1 cellular context compared by ENCODE assay signal in the genomic region with DNA sequence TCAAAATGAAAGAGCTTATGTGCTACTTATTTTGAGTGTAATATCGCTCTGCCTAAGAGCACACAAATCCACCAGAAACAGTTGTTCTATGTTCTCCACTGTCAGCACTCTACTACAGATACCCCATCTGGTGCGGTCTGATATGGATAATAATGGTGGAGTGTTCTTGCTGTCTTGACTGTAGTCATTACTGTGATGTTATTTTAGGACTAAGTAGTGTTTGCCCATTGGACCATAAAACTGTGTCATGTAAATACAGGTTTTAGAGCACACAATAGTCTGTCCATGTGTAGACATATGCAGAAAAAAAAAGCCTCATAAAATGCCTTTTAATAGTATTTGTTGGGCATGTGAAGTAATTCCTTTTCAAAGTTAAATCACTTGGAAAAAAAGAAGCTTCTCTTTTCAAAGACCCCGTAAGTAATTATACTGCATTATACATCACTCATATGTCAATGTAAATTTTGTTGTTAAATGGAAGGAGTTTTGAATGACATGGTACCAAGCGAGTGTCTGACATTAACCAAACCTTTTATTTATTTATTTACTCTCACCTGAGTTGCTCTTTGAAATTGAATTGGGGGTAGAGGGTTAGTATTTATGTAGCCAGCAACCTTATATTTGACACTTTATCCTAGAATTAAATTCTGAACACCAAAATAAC.
A peak's percentile ranks its signal among the peaks of the same experiment; 100 is the strongest.
TF ChIP-seq lines count a peak whose summit lies in the region.

No MANE protein-coding gene starts in this region.

TF ChIP-seq in K562, 482 proteins besides CTCF, POLR2A, EP300 and RAD21 (continued from another document and continues in another):
- TF ChIP-seq, protein P1, sequence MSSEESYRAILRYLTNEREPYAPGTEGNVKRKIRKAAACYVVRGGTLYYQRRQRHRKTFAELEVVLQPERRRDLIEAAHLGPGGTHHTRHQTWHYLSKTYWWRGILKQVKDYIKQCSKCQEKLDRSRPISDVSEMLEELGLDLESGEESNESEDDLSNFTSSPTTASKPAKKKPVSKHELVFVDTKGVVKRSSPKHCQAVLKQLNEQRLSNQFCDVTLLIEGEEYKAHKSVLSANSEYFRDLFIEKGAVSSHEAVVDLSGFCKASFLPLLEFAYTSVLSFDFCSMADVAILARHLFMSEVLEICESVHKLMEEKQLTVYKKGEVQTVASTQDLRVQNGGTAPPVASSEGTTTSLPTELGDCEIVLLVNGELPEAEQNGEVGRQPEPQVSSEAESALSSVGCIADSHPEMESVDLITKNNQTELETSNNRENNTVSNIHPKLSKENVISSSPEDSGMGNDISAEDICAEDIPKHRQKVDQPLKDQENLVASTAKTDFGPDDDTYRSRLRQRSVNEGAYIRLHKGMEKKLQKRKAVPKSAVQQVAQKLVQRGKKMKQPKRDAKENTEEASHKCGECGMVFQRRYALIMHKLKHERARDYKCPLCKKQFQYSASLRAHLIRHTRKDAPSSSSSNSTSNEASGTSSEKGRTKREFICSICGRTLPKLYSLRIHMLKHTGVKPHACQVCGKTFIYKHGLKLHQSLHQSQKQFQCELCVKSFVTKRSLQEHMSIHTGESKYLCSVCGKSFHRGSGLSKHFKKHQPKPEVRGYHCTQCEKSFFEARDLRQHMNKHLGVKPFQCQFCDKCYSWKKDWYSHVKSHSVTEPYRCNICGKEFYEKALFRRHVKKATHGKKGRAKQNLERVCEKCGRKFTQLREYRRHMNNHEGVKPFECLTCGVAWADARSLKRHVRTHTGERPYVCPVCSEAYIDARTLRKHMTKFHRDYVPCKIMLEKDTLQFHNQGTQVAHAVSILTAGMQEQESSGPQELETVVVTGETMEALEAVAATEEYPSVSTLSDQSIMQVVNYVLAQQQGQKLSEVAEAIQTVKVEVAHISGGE (CRISPR knock-in tag; IDR thresholded peaks at IDR 0.05), result no peak; a peak in 1 of 6 replicates
- TF ChIP-seq EGR1 (conservative IDR thresholded peaks at IDR 0.05) (no peak), FOXA3 (CRISPR knock-in tag; conservative IDR thresholded peaks at IDR 0.05 in 1 of 2, IDR thresholded peaks at IDR 0.05 in 1 of 2) (peak in 1 of 2 experiments; percentile 49; a peak in 2 of 4 replicates), LEF1 (IDR thresholded peaks at IDR 0.05) (peak; percentile 76), ZNF589 (CRISPR knock-in tag; IDR thresholded peaks at IDR 0.05; ENCODE audit: low read depth) (peak; percentile 70; the same call in 1 of the 2 replicates), MTA2 (IDR thresholded peaks at IDR 0.05; ENCODE audit: low read depth) (peak; percentile 80), NFIC (IDR thresholded peaks at IDR 0.05) (peak; percentile 60), ESRRB (CRISPR knock-in tag; IDR thresholded peaks at IDR 0.05; ENCODE audit: borderline replicate concordance) (no peak), FOXJ2 (tag; IDR thresholded peaks at IDR 0.05) (peak; percentile 52; the same call in 1 of the 2 replicates), PRPF4 (IDR thresholded peaks at IDR 0.05; ENCODE audit: insufficient read depth, low read depth, low read length, poor library complexity, severe bottlenecking) (no peak), MEF2A (IDR thresholded peaks at IDR 0.05; ENCODE audit: control insufficient read depth, low read depth, low read length) (peak; percentile 88), POLR2G (IDR thresholded peaks at IDR 0.05; ENCODE audit: low read depth, low read length) (no peak), FOSL1 (tag; conservative IDR thresholded peaks at IDR 0.05) (peak; percentile 41), POU5F1 (IDR thresholded peaks at IDR 0.05; ENCODE audit: borderline replicate concordance, low read depth, low read length, partially characterized antibody) (no peak), ZNF354B (CRISPR knock-in tag; IDR thresholded peaks at IDR 0.05) (no peak), ZNF584 (CRISPR knock-in tag; IDR thresholded peaks at IDR 0.05; ENCODE audit: low read depth) (0 out of 2 replicates have a peak, but pooled peaks have one; percentile 37), TEAD4 (IDR thresholded peaks at IDR 0.05; ENCODE audit: low read length) (peak; percentile 93), TEAD4 (CRISPR knock-in tag; IDR thresholded peaks at IDR 0.05; ENCODE audit: borderline replicate concordance) (no peak), SMAD4 (CRISPR knock-in tag; conservative IDR thresholded peaks at IDR 0.05) (peak; percentile 63)
- TF ChIP-seq, protein P2, sequence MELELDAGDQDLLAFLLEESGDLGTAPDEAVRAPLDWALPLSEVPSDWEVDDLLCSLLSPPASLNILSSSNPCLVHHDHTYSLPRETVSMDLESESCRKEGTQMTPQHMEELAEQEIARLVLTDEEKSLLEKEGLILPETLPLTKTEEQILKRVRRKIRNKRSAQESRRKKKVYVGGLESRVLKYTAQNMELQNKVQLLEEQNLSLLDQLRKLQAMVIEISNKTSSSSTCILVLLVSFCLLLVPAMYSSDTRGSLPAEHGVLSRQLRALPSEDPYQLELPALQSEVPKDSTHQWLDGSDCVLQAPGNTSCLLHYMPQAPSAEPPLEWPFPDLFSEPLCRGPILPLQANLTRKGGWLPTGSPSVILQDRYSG (tag; conservative IDR thresholded peaks at IDR 0.05; ENCODE audit: low read depth), result no peak
- TF ChIP-seq, protein P3, sequence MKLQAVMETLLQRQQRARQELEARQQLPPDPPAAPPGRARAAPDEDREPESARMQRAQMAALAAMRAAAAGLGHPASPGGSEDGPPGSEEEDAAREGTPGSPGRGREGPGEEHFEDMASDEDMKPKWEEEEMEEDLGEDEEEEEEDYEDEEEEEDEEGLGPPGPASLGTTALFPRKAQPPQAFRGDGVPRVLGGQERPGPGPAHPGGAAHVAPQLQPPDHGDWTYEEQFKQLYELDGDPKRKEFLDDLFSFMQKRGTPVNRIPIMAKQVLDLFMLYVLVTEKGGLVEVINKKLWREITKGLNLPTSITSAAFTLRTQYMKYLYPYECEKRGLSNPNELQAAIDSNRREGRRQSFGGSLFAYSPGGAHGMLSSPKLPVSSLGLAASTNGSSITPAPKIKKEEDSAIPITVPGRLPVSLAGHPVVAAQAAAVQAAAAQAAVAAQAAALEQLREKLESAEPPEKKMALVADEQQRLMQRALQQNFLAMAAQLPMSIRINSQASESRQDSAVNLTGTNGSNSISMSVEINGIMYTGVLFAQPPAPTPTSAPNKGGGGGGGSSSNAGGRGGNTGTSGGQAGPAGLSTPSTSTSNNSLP (IDR thresholded peaks at IDR 0.05; ENCODE audit: borderline replicate concordance, low read depth, low read length), result peak; percentile 70; the same call in 1 of the 2 replicates
- TF ChIP-seq, protein P4, sequence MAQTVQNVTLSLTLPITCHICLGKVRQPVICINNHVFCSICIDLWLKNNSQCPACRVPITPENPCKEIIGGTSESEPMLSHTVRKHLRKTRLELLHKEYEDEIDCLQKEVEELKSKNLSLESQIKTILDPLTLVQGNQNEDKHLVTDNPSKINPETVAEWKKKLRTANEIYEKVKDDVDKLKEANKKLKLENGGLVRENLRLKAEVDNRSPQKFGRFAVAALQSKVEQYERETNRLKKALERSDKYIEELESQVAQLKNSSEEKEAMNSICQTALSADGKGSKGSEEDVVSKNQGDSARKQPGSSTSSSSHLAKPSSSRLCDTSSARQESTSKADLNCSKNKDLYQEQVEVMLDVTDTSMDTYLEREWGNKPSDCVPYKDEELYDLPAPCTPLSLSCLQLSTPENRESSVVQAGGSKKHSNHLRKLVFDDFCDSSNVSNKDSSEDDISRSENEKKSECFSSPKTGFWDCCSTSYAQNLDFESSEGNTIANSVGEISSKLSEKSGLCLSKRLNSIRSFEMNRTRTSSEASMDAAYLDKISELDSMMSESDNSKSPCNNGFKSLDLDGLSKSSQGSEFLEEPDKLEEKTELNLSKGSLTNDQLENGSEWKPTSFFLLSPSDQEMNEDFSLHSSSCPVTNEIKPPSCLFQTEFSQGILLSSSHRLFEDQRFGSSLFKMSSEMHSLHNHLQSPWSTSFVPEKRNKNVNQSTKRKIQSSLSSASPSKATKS (CRISPR knock-in tag; IDR thresholded peaks at IDR 0.05), result no peak
- TF ChIP-seq, protein P5, sequence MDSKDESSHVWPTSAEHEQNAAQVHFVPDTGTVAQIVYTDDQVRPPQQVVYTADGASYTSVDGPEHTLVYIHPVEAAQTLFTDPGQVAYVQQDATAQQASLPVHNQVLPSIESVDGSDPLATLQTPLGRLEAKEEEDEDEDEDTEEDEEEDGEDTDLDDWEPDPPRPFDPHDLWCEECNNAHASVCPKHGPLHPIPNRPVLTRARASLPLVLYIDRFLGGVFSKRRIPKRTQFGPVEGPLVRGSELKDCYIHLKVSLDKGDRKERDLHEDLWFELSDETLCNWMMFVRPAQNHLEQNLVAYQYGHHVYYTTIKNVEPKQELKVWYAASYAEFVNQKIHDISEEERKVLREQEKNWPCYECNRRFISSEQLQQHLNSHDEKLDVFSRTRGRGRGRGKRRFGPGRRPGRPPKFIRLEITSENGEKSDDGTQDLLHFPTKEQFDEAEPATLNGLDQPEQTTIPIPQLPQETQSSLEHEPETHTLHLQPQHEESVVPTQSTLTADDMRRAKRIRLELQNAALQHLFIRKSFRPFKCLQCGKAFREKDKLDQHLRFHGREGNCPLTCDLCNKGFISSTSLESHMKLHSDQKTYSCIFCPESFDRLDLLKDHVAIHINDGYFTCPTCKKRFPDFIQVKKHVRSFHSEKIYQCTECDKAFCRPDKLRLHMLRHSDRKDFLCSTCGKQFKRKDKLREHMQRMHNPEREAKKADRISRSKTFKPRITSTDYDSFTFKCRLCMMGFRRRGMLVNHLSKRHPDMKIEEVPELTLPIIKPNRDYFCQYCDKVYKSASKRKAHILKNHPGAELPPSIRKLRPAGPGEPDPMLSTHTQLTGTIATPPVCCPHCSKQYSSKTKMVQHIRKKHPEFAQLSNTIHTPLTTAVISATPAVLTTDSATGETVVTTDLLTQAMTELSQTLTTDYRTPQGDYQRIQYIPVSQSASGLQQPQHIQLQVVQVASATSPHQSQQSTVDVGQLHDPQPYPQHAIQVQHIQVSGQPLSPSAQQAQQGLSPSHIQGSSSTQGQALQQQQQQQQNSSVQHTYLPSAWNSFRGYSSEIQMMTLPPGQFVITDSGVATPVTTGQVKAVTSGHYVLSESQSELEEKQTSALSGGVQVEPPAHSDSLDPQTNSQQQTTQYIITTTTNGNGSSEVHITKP (IDR thresholded peaks at IDR 0.05; ENCODE audit: partially characterized antibody), result peak; percentile 24
- TF ChIP-seq, protein P6, sequence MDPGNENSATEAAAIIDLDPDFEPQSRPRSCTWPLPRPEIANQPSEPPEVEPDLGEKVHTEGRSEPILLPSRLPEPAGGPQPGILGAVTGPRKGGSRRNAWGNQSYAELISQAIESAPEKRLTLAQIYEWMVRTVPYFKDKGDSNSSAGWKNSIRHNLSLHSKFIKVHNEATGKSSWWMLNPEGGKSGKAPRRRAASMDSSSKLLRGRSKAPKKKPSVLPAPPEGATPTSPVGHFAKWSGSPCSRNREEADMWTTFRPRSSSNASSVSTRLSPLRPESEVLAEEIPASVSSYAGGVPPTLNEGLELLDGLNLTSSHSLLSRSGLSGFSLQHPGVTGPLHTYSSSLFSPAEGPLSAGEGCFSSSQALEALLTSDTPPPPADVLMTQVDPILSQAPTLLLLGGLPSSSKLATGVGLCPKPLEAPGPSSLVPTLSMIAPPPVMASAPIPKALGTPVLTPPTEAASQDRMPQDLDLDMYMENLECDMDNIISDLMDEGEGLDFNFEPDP (CRISPR knock-in tag; IDR thresholded peaks at IDR 0.05), result no peak
- TF ChIP-seq, protein P7, sequence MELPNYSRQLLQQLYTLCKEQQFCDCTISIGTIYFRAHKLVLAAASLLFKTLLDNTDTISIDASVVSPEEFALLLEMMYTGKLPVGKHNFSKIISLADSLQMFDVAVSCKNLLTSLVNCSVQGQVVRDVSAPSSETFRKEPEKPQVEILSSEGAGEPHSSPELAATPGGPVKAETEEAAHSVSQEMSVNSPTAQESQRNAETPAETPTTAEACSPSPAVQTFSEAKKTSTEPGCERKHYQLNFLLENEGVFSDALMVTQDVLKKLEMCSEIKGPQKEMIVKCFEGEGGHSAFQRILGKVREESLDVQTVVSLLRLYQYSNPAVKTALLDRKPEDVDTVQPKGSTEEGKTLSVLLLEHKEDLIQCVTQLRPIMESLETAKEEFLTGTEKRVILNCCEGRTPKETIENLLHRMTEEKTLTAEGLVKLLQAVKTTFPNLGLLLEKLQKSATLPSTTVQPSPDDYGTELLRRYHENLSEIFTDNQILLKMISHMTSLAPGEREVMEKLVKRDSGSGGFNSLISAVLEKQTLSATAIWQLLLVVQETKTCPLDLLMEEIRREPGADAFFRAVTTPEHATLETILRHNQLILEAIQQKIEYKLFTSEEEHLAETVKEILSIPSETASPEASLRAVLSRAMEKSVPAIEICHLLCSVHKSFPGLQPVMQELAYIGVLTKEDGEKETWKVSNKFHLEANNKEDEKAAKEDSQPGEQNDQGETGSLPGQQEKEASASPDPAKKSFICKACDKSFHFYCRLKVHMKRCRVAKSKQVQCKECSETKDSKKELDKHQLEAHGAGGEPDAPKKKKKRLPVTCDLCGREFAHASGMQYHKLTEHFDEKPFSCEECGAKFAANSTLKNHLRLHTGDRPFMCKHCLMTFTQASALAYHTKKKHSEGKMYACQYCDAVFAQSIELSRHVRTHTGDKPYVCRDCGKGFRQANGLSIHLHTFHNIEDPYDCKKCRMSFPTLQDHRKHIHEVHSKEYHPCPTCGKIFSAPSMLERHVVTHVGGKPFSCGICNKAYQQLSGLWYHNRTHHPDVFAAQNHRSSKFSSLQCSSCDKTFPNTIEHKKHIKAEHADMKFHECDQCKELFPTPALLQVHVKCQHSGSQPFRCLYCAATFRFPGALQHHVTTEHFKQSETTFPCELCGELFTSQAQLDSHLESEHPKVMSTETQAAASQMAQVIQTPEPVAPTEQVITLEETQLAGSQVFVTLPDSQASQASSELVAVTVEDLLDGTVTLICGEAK (IDR thresholded peaks at IDR 0.05), result no peak
- TF ChIP-seq, protein P7 (CRISPR knock-in tag; IDR thresholded peaks at IDR 0.05), result no peak
